Comparison of ENCODE assay signal across 8 cellular contexts in genomic region chr1:156657161-156657970, GRCh38. TPM values are rescaled to one million over a fixed set of nuclear protein-coding genes. Genes with fewer than 3 reads are reported as not detected.
A peak's percentile ranks its signal among the peaks of the same experiment; 100 is the strongest.
DNase-seq lines count a peak whose midpoint lies in the region; ATAC-seq lines count a peak whose summit lies in the region.

No MANE protein-coding gene starts in this region.

- intact Hi-C loops in activated CD4-positive, alpha-beta memory T cell treated with anti-CD3 and anti-CD28 coated beads for 36 hours (cut with micrococcal nuclease) = loop anchor here (1.0 kb wide), 1 partner anchor 30 kb away; no protein-coding TSS in a partner anchor

- H3K4me1 Mint-ChIP-seq in activated CD4-positive, alpha-beta memory T cell treated with anti-CD3 and anti-CD28 coated beads for 36 hours (ENCODE audit: low read depth) = peaks cover 37% of the 10 kb centered on the region

- DNase-seq in SKM-1 treated with dmso at 0.1 percent for 144 hours (lab: John Stamatoyannopoulos, UW; ENCODE audit: unreplicated experiment) (peak; percentile 53), SKM-1 (lab: John Stamatoyannopoulos, UW; ENCODE audit: unreplicated experiment) (no peak), NCI-H345 (lab: John Stamatoyannopoulos, UW) (peak; percentile 66), ecto neural progenitor cell (ENCODE audit: low spot score) (peak; percentile 88), lung microvascular endothelial cell (ENCODE audit: low read depth in 2 of 2) (peak; percentile 62 to 64)
- peak; percentile 79 for DNase-seq in activated CD4-positive, alpha-beta memory T cell treated with anti-CD3 and anti-CD28 coated beads for 36 hours
- DNase-seq in stimulated activated CD4-positive, alpha-beta T cell treated with anti-CD3 and anti-CD28 coated beads, TNF-alpha, amount 100 ng/mL, for 24 hours (ENCODE audit: low read depth in 3 of 3) = peak; percentile 56 to 72 (median 63)

- no peaks in the 10 kb centered on the region for H3K36me3 Mint-ChIP-seq in activated CD4-positive, alpha-beta memory T cell treated with anti-CD3 and anti-CD28 coated beads for 36 hours

- POLR2A ChIA-PET in activated CD4-positive, alpha-beta memory T cell treated with anti-CD3 and anti-CD28 coated beads for 36 hours (lab: Charles Lee) = no interaction called here

- no peak for ATAC-seq in GM19351 (IDR thresholded peaks at IDR 0.05; ENCODE audit: unreplicated experiment)

- H3K4me3 Mint-ChIP-seq in activated CD4-positive, alpha-beta memory T cell treated with anti-CD3 and anti-CD28 coated beads for 36 hours = peak overlapping the region; percentile 44

- peaks cover 50% of the 10 kb centered on the region for H3K27me3 Mint-ChIP-seq in activated CD4-positive, alpha-beta memory T cell treated with anti-CD3 and anti-CD28 coated beads for 36 hours

- H3K9me3 Mint-ChIP-seq in activated CD4-positive, alpha-beta memory T cell treated with anti-CD3 and anti-CD28 coated beads for 36 hours = no peaks in the 10 kb centered on the region

- CTCF ChIA-PET in activated CD4-positive, alpha-beta memory T cell treated with anti-CD3 and anti-CD28 coated beads for 36 hours (lab: Charles Lee) = interaction anchor here (0.8 to 8.7 kb wide), 20 partner anchors 8 to 234 kb away, joined by 3 to 209 read pairs (median 4); partner anchors contain the start of genes BCAN, CRABP2, HAPLN2 and MRPL24

- no peak overlapping the region for H3K27ac Mint-ChIP-seq in activated CD4-positive, alpha-beta memory T cell treated with anti-CD3 and anti-CD28 coated beads for 36 hours

RNA-seq across cellular contexts. Expression of gene BCAN, which starts 15.4 kb away (rescaled TPM):
- not detected for total RNA-seq in activated CD4-positive, alpha-beta memory T cell treated with anti-CD3 and anti-CD28 coated beads for 36 hours
- total RNA-seq in lung microvascular endothelial cell = not detected in 2 replicates

RNA-seq across cellular contexts. Expression of gene NES, which starts 19.8 kb away (rescaled TPM):
- under 1 TPM in 1 of 2 experiments, not detected in 1; 0.07 TPM for total RNA-seq in activated CD4-positive, alpha-beta memory T cell treated with anti-CD3 and anti-CD28 coated beads for 36 hours
- 32.9 and 57.3 TPM in 2 replicates for total RNA-seq in lung microvascular endothelial cell

RNA-seq across cellular contexts. Expression of gene HAPLN2, which starts 38.2 kb away (rescaled TPM):
- total RNA-seq in activated CD4-positive, alpha-beta memory T cell treated with anti-CD3 and anti-CD28 coated beads for 36 hours = under 1 TPM; 0.21 to 0.34 TPM
- not detected in 2 replicates for total RNA-seq in lung microvascular endothelial cell

RNA-seq across cellular contexts. Expression of gene CRABP2, which starts 48.0 kb away (rescaled TPM):
- total RNA-seq in activated CD4-positive, alpha-beta memory T cell treated with anti-CD3 and anti-CD28 coated beads for 36 hours = 1 to 10 TPM; 1.1 to 2.3 TPM
- total RNA-seq in lung microvascular endothelial cell = not detected in 2 replicates

RNA-seq across cellular contexts. Expression of gene GPATCH4, which starts 56.1 kb away (rescaled TPM):
- 10 to 100 TPM; 40.2 to 43.2 TPM for total RNA-seq in activated CD4-positive, alpha-beta memory T cell treated with anti-CD3 and anti-CD28 coated beads for 36 hours
- total RNA-seq in lung microvascular endothelial cell = 8.9 and 9.9 TPM in 2 replicates

Comparison
In these comparisons a context has a peak if more than half of its experiments do, and no peak if none do; other contexts are left out.
1. RNA of gene NES, which starts 19.8 kb away (total RNA-seq): 32.9 to 57.3 TPM in lung microvascular endothelial cell; 0.07 TPM in activated CD4-positive, alpha-beta memory T cell treated with anti-CD3 and anti-CD28 coated beads for 36 hours; every median in the first group is over 10 times any median in the second.